13 cellular contexts compared by ENCODE assay signal in genomic region chr4:115781528-115782146, GRCh38.
DNase-seq lines count a peak whose midpoint lies in the region; ATAC-seq lines count a peak whose summit lies in the region.
"Had no signal": no experiment of that assay in that cellular context is flagged by ENCODE, and none has a peak within 500 bp of the region (broad histone marks: within the 10 kb centered on the region; RNA-seq: fewer than 3 reads in every experiment).

No MANE protein-coding gene starts in this region.

- H3K36me3 Mint-ChIP-seq in CD8-positive, alpha-beta memory T cell, result no peaks in the 10 kb centered on the region

- ATAC-seq in GM21528 (IDR thresholded peaks at IDR 0.05; ENCODE audit: low FRiP score, unreplicated experiment) (peak; percentile 62), HG03460 (IDR thresholded peaks at IDR 0.05; ENCODE audit: unreplicated experiment) (peak; percentile 58), HG03520 (IDR thresholded peaks at IDR 0.05; ENCODE audit: unreplicated experiment) (no peak)
- ATAC-seq: HCT116 had no signal

- peaks cover 0 to 4% (median 0%) of the 10 kb centered on the region in 3 donors for H3K4me1 Mint-ChIP-seq in CD8-positive, alpha-beta memory T cell

- H3K36me3 ChIP-seq in CD8-positive, alpha-beta memory T cell (ENCODE audit: insufficient read depth, low read length), result no peaks in the 10 kb centered on the region

- CTCF ChIA-PET in CD8-positive, alpha-beta memory T cell (lab: Charles Lee), result no interaction called here

- H3K27me3 ChIP-seq in CD8-positive, alpha-beta memory T cell (ENCODE audit: insufficient read depth, low read length, poor library complexity, severe bottlenecking), result no peaks in the 10 kb centered on the region

- no peak overlapping the region for H3K27ac ChIP-seq in CD8-positive, alpha-beta memory T cell (ENCODE audit: low read depth, low read length)

- H3K27ac Mint-ChIP-seq in CD8-positive, alpha-beta memory T cell, result no peak overlapping the region
- H3K27ac Mint-ChIP-seq: activated T-cell treated with anti-CD3 and anti-CD28 coated beads, Interleukin-2, amount 50 U/mL, for 24 hours; T-helper 2 cell treated with Interferon-gamma antibody and Interleukin-4, amounts not matched to agents 5 μg/mL and 100 μg/mL, for 36 hours had no signal

- peak overlapping the region in 6 of 7 donors; percentile 37 to 67 (median 48) for H3K4me3 Mint-ChIP-seq in CD8-positive, alpha-beta memory T cell
- H3K4me3 Mint-ChIP-seq: activated T-cell treated with anti-CD3 and anti-CD28 coated beads, Interleukin-2, amount 50 U/mL, for 24 hours; T-helper 2 cell treated with Interferon-gamma antibody and Interleukin-4, amounts not matched to agents 5 μg/mL and 100 μg/mL, for 36 hours had no signal

- DNase-seq in CD8-positive, alpha-beta memory T cell, result no peak
- peak; percentile 21 for DNase-seq in UCSD-AML1 (lab: John Stamatoyannopoulos, UW; ENCODE audit: unreplicated experiment)
- no peak for DNase-seq in activated T-cell treated with anti-CD3 and anti-CD28 coated beads, Interleukin-2, amount 50 U/mL, for 48 hours
- DNase-seq in NCI-H1417 (lab: John Stamatoyannopoulos, UW), result no peak
- DNase-seq in NCI-H69 (lab: John Stamatoyannopoulos, UW), result no peak
- DNase-seq: activated T-cell treated with anti-CD3 and anti-CD28 coated beads, Interleukin-2, amount 50 U/mL, for 24 hours; NCI-H526; posterior cingulate gyrus had no signal

- H3K9me3 ChIP-seq in CD8-positive, alpha-beta memory T cell (ENCODE audit: low read length), result no peaks in the 10 kb centered on the region

- POLR2A ChIA-PET in CD8-positive, alpha-beta memory T cell (lab: Charles Lee), result no interaction called here

- no peaks in the 10 kb centered on the region for H3K4me1 ChIP-seq in CD8-positive, alpha-beta memory T cell (ENCODE audit: insufficient read depth, low read length)

- peaks cover 0 to 21% (median 0%) of the 10 kb centered on the region in 5 donors for H3K9me3 Mint-ChIP-seq in CD8-positive, alpha-beta memory T cell
- H3K9me3 Mint-ChIP-seq: T-helper 2 cell treated with Interferon-gamma antibody and Interleukin-4, amounts not matched to agents 5 μg/mL and 100 μg/mL, for 36 hours had no signal

- no peaks in the 10 kb centered on the region for H3K27me3 Mint-ChIP-seq in CD8-positive, alpha-beta memory T cell
- H3K27me3 Mint-ChIP-seq: activated T-cell treated with anti-CD3 and anti-CD28 coated beads, Interleukin-2, amount 50 U/mL, for 24 hours had no signal

- H3K4me3 ChIP-seq in CD8-positive, alpha-beta memory T cell (ENCODE audit: low read length), result no peak overlapping the region
